8 cellular contexts compared by ENCODE assay signal in genomic region chr16:74666425-74667214, GRCh38. TPM values are rescaled to one million over a fixed set of nuclear protein-coding genes. Genes with fewer than 3 reads are reported as not detected.
DNase-seq lines count a peak whose midpoint lies in the region; ATAC-seq, FAIRE-seq and TF ChIP-seq lines count a peak whose summit lies in the region.

TSS of gene RFWD3 (minus strand) at chr16:74666877. CDS start at chr16:74661449, 5,428 bp downstream.

- peak within 1 kb of the TSS; percentile 86 to 98 (median 92) for H3K4me3 ChIP-seq in keratinocyte (ENCODE audit: control insufficient read depth in 2 of 3, extremely low read depth in 1 of 3, insufficient read depth in 2 of 3, low read depth in 1 of 3, low read length in 3 of 3)

- peaks cover 9 to 26% of the 10 kb centered on the region in 2 experiments for H3K36me3 ChIP-seq in keratinocyte (ENCODE audit: control insufficient read depth in 2 of 2, extremely low read depth in 1 of 2, insufficient read depth in 2 of 2, low read length in 2 of 2)

- H3K4me2 ChIP-seq in keratinocyte (ENCODE audit: control insufficient read depth, extremely low read depth, insufficient read depth, low read depth, low read length), result peak within 1 kb of the TSS; percentile 78

- peak; percentile 98 for DNase-seq in AG09319 (ENCODE audit: extremely low read depth, low read depth)
- DNase-seq in NCI-H446 treated with DMSO at 0.1 percent for 48 hours (lab: John Stamatoyannopoulos, UW), result peak; percentile 95
- DNase-seq in cerebellar nuclear complex (lab: John Stamatoyannopoulos, UW), result peak; percentile 88 to 97
- DNase-seq in keratinocyte (ENCODE audit: low read depth, low spot score), result peak; percentile 94
- DNase-seq in stimulated activated CD4-positive, alpha-beta T cell treated with anti-CD3 and anti-CD28 coated beads, Interleukin-15, amount 100 ng/mL, for 1 hour (ENCODE audit: low read depth in 1 of 2, low spot score in 1 of 2), result peak; percentile 80 to 93

- peaks cover 48% of the 10 kb centered on the region for H3K79me2 ChIP-seq in keratinocyte (ENCODE audit: control insufficient read depth, insufficient read depth, low read length)

- no peaks in the 10 kb centered on the region for H3K27me3 ChIP-seq in keratinocyte (ENCODE audit: control insufficient read depth, extremely low read depth, insufficient read depth, low read length)

- dilution Hi-C loops in keratinocyte (cut with MboI; ENCODE audit: extremely low pct_ligation_motif_present, low sequenced_read_pairs), result no loop called here

- no peaks in the 10 kb centered on the region for H3K9me3 ChIP-seq in keratinocyte (ENCODE audit: control insufficient read depth, low read depth, low read length)

- peaks cover 8% of the 10 kb centered on the region for H3K4me1 ChIP-seq in keratinocyte (ENCODE audit: control insufficient read depth, extremely low read depth, insufficient read depth, low read length)

- H2AFZ ChIP-seq in keratinocyte (ENCODE audit: control insufficient read depth, low read length), result peak within 1 kb of the TSS; percentile 78

- H3K27ac ChIP-seq in keratinocyte (ENCODE audit: control insufficient read depth, insufficient read depth, low read length), result peak within 1 kb of the TSS; percentile 88

- no peaks in the 10 kb centered on the region for H3K9me1 ChIP-seq in keratinocyte (ENCODE audit: control insufficient read depth, extremely low read depth, insufficient read depth, low read length)

- H4K20me1 ChIP-seq in keratinocyte (ENCODE audit: control insufficient read depth, extremely low read depth, insufficient read depth, low read length), result no peaks in the 10 kb centered on the region

- FAIRE-seq in keratinocyte (lab: Jason Lieb, UNC), result peak; percentile 62

- peak within 1 kb of the TSS; percentile 94 for H3K9ac ChIP-seq in keratinocyte (ENCODE audit: control insufficient read depth, extremely low read depth, insufficient read depth, low read length)

- TF ChIP-seq CTCF in AG09319 (IDR thresholded peaks at IDR 0.05; ENCODE audit: low read depth, low read length) (no peak), keratinocyte (optimal IDR thresholded peaks at IDR 0.05 in 1 of 3, IDR thresholded peaks at IDR 0.05 in 1 of 3, conservative IDR thresholded peaks at IDR 0.05 in 1 of 3; ENCODE audit: extremely low read depth in 1 of 3, insufficient read depth in 2 of 3, low read length in 3 of 3) (no peak)

- peak; percentile 100 for ATAC-seq in GM19035 (IDR thresholded peaks at IDR 0.05; ENCODE audit: unreplicated experiment)
- peak; percentile 100 for ATAC-seq in HG03354 (IDR thresholded peaks at IDR 0.05; ENCODE audit: poor library complexity, severe bottlenecking, unreplicated experiment)
- ATAC-seq in activated CD4-positive, CD25-positive, alpha-beta regulatory T cell treated with anti-CD3 and anti-CD28 coated beads, Interleukin-2, amount 50 U/mL, for 24 hours, result peak; percentile 100

RNA-seq across cellular contexts. Expression of gene RFWD3, which starts in this region (rescaled TPM):
- polyA plus RNA-seq in keratinocyte, result 22.6 to 29.2 TPM (median 25.0 TPM) in 3 replicates
- 14.5 TPM for polyA plus RNA-seq in keratinocyte (2011; ENCODE audit: low read depth)
- polyA plus RNA-seq in keratinocyte (2011; cell fraction: cytosol; rRNA removed), result 13.5 and 18.0 TPM in 2 replicates
- 24.2 and 28.9 TPM in 2 replicates for polyA plus RNA-seq in keratinocyte (2011; cell fraction: nucleus; rRNA removed)
- 7.7 and 17.4 TPM in 2 replicates for polyA plus RNA-seq in keratinocyte (2012; ENCODE audit: low replicate concordance)
- 50.1 to 73.4 TPM (median 63.8 TPM) in 3 replicates for polyA minus RNA-seq in keratinocyte
- 22.4 TPM for polyA minus RNA-seq in keratinocyte (2011; cell fraction: cytosol; rRNA and poly(A)+ RNA removed)
- polyA minus RNA-seq in keratinocyte (2011; cell fraction: nucleus; rRNA and poly(A)+ RNA removed), result 26.2 and 37.7 TPM in 2 replicates

Comparison
In these comparisons a context has a peak if more than half of its experiments do, and no peak if none do; other contexts are left out.
1. Peak in every context shown above with its lines: DNase-seq, ATAC-seq, H3K4me3 ChIP-seq and H3K27ac ChIP-seq.